Comparison of ENCODE assay signal across 14 cellular contexts in genomic region chr4:21656832-21657231, GRCh38.
DNase-seq lines count a peak whose midpoint lies in the region; ATAC-seq, FAIRE-seq and TF ChIP-seq lines count a peak whose summit lies in the region.
"Had no signal": no experiment of that assay in that cellular context is flagged by ENCODE, and none has a peak within 500 bp of the region (broad histone marks: within the 10 kb centered on the region; RNA-seq: fewer than 3 reads in every experiment).

No MANE protein-coding gene starts in this region.

- no peak overlapping the region for H3K4me3 Mint-ChIP-seq in activated naive CD8-positive, alpha-beta T cell treated with anti-CD3 and anti-CD28 coated beads for 36 hours
- H3K4me3 Mint-ChIP-seq in activated CD4-positive, alpha-beta T cell treated with anti-CD3 and anti-CD28 coated beads for 36 hours: no peak overlapping the region
- H3K4me3 Mint-ChIP-seq: activated naive CD8-positive, alpha-beta T cell treated with anti-CD3 and anti-CD28 coated beads, Interleukin-2, amount 10 ng/mL, durations not matched to agents 7 days and 5 days had no signal

- no peaks in the 10 kb centered on the region for H3K79me2 ChIP-seq in mammary epithelial cell (ENCODE audit: insufficient read depth, low read length)

- H3K4me2 ChIP-seq in mammary epithelial cell (ENCODE audit: insufficient read depth, low read depth, low read length): peak overlapping the region; percentile 44
- H3K4me2 ChIP-seq: PC-9 had no signal

- no TSS peak for BruUV-seq in mammary epithelial cell (replicated peaks; lab: Mats Ljungman, UMichigan)

- FAIRE-seq in HTR-8/SVneo (lab: Jason Lieb, UNC): peak; percentile 49
- FAIRE-seq: islet of Langerhans had no signal

- DNase-seq in ACHN (peak; percentile 44), HTR-8/SVneo (ENCODE audit: insufficient read length, low spot score) (peak; percentile 49), mammary epithelial cell (peak; percentile 59), iPS DF 19.7 (ENCODE audit: low read depth, low spot score) (peak; percentile 5), C1 segment of cervical spinal cord (lab: John Stamatoyannopoulos, UW) (no peak)
- no peak for DNase-seq in activated naive CD8-positive, alpha-beta T cell treated with anti-CD3 and anti-CD28 coated beads for 36 hours
- DNase-seq in activated CD4-positive, alpha-beta T cell treated with anti-CD3 and anti-CD28 coated beads for 36 hours: no peak
- DNase-seq: activated naive CD8-positive, alpha-beta T cell treated with anti-CD3 and anti-CD28 coated beads, Interleukin-2, amount 10 ng/mL, durations not matched to agents 7 days and 5 days; effector memory CD4-positive, alpha-beta T cell; KG1; NCI-H2029 treated with DMSO at 0.1 percent for 48 hours had no signal

- dilution Hi-C loops in mammary epithelial cell (cut with HindIII; ENCODE audit: low sequenced_read_pairs): no loop called here

- no peak overlapping the region for H3K27ac Mint-ChIP-seq in activated naive CD8-positive, alpha-beta T cell treated with anti-CD3 and anti-CD28 coated beads for 36 hours
- H3K27ac Mint-ChIP-seq in activated CD4-positive, alpha-beta T cell treated with anti-CD3 and anti-CD28 coated beads for 36 hours: no peak overlapping the region
- H3K27ac Mint-ChIP-seq: activated naive CD8-positive, alpha-beta T cell treated with anti-CD3 and anti-CD28 coated beads, Interleukin-2, amount 10 ng/mL, durations not matched to agents 7 days and 5 days had no signal

- no peak overlapping the region for H3K4me3 ChIP-seq in mammary epithelial cell (replicated peaks in 1 of 3; ENCODE audit: insufficient read depth in 1 of 3, low read depth in 2 of 3, low read length in 3 of 3)
- H3K4me3 ChIP-seq: PC-9 had no signal

- no peaks in the 10 kb centered on the region for H3K4me1 Mint-ChIP-seq in activated naive CD8-positive, alpha-beta T cell treated with anti-CD3 and anti-CD28 coated beads for 36 hours
- no peaks in the 10 kb centered on the region for H3K4me1 Mint-ChIP-seq in activated CD4-positive, alpha-beta T cell treated with anti-CD3 and anti-CD28 coated beads for 36 hours
- H3K4me1 Mint-ChIP-seq: activated naive CD8-positive, alpha-beta T cell treated with anti-CD3 and anti-CD28 coated beads, Interleukin-2, amount 10 ng/mL, durations not matched to agents 7 days and 5 days had no signal

- H3K9me3 Mint-ChIP-seq in activated naive CD8-positive, alpha-beta T cell treated with anti-CD3 and anti-CD28 coated beads for 36 hours: no peaks in the 10 kb centered on the region
- H3K9me3 Mint-ChIP-seq in activated CD4-positive, alpha-beta T cell treated with anti-CD3 and anti-CD28 coated beads for 36 hours (ENCODE audit: low read depth): peaks cover 1% of the 10 kb centered on the region
- H3K9me3 Mint-ChIP-seq: activated naive CD8-positive, alpha-beta T cell treated with anti-CD3 and anti-CD28 coated beads, Interleukin-2, amount 10 ng/mL, durations not matched to agents 7 days and 5 days had no signal

- H3K9me3 ChIP-seq in mammary epithelial cell (replicated peaks; ENCODE audit: insufficient read depth, low read length): no peaks in the 10 kb centered on the region

- no peaks in the 10 kb centered on the region for H3K36me3 ChIP-seq in mammary epithelial cell (ENCODE audit: insufficient read depth, low read length)

- no peak overlapping the region for H3K9ac ChIP-seq in mammary epithelial cell (ENCODE audit: insufficient read depth, low read length)

- H3K27me3 Mint-ChIP-seq in activated naive CD8-positive, alpha-beta T cell treated with anti-CD3 and anti-CD28 coated beads for 36 hours: no peaks in the 10 kb centered on the region
- H3K27me3 Mint-ChIP-seq in activated CD4-positive, alpha-beta T cell treated with anti-CD3 and anti-CD28 coated beads for 36 hours: no peaks in the 10 kb centered on the region
- H3K27me3 Mint-ChIP-seq: activated naive CD8-positive, alpha-beta T cell treated with anti-CD3 and anti-CD28 coated beads, Interleukin-2, amount 10 ng/mL, durations not matched to agents 7 days and 5 days had no signal

- no peaks in the 10 kb centered on the region for H4K20me1 ChIP-seq in mammary epithelial cell (ENCODE audit: insufficient read depth, low read length)

- H3K27ac ChIP-seq in mammary epithelial cell (ENCODE audit: insufficient read depth, low read depth, low read length): no peak overlapping the region
- H3K27ac ChIP-seq: PC-9 had no signal

- intact Hi-C loops in mammary epithelial cell (cut with micrococcal nuclease): no loop called here
- intact Hi-C loops in activated CD4-positive, alpha-beta T cell treated with anti-CD3 and anti-CD28 coated beads for 36 hours (cut with DNase I, micrococcal nuclease): no loop called here

- in situ Hi-C loops in ACHN (cut with HindIII; ENCODE audit: low pct_ligation_motif_present, low pct_unique_long_range_greater_than_20kb, low sequenced_read_pairs): no loop called here
- in situ Hi-C loops in mammary epithelial cell (cut with MboI; ENCODE audit: low sequenced_read_pairs in 2 of 2): no loop called here

- CTCF ChIA-PET in mammary epithelial cell (lab: Charles Lee; ENCODE audit: low non-redundant PET): no interaction called here
- CTCF ChIA-PET in activated CD4-positive, alpha-beta T cell treated with anti-CD3 and anti-CD28 coated beads for 36 hours (lab: Charles Lee): no interaction called here

- H3K36me3 Mint-ChIP-seq in activated naive CD8-positive, alpha-beta T cell treated with anti-CD3 and anti-CD28 coated beads for 36 hours: no peaks in the 10 kb centered on the region
- H3K36me3 Mint-ChIP-seq in activated CD4-positive, alpha-beta T cell treated with anti-CD3 and anti-CD28 coated beads for 36 hours (ENCODE audit: low read depth): no peaks in the 10 kb centered on the region
- H3K36me3 Mint-ChIP-seq: activated naive CD8-positive, alpha-beta T cell treated with anti-CD3 and anti-CD28 coated beads, Interleukin-2, amount 10 ng/mL, durations not matched to agents 7 days and 5 days had no signal

- H3K4me1 ChIP-seq in mammary epithelial cell (ENCODE audit: insufficient read depth, low read length): peaks cover 15% of the 10 kb centered on the region

- TF ChIP-seq CTCF in mammary epithelial cell (conservative IDR thresholded peaks at IDR 0.05 in 1 of 2, IDR thresholded peaks at IDR 0.05 in 1 of 2; ENCODE audit: extremely low read depth in 1 of 2, insufficient read depth in 1 of 2, low read depth in 1 of 2, low read length in 2 of 2): no peak

- no peaks in the 10 kb centered on the region for H3K27me3 ChIP-seq in mammary epithelial cell (ENCODE audit: insufficient read depth, low read length)

- peak overlapping the region; percentile 36 for H2AFZ ChIP-seq in mammary epithelial cell (ENCODE audit: low read depth, low read length)
- H2AFZ ChIP-seq: PC-9 had no signal

- POLR2A ChIA-PET in activated CD4-positive, alpha-beta T cell treated with anti-CD3 and anti-CD28 coated beads for 36 hours (lab: Charles Lee): no interaction called here

- ATAC-seq in HG03135 (IDR thresholded peaks at IDR 0.05; ENCODE audit: unreplicated experiment): no peak
- no peak for ATAC-seq in activated CD4-positive, alpha-beta T cell treated with anti-CD3 and anti-CD28 coated beads for 36 hours

- 8% methylated on average over 2 of the region's 2 CpGs for WGBS in mammary epithelial cell (ENCODE audit: low coverage, missing lambda C conversion rate)

Comparison
In these comparisons a context has a peak if more than half of its experiments do, and no peak if none do; other contexts are left out.
1. DNase-seq: peak in ACHN (single experiment), HTR-8/SVneo (single experiment), mammary epithelial cell (single experiment) and iPS DF 19.7 (single experiment); none in activated naive CD8-positive, alpha-beta T cell treated with anti-CD3 and anti-CD28 coated beads for 36 hours (single experiment), C1 segment of cervical spinal cord (0 of 14) and activated CD4-positive, alpha-beta T cell treated with anti-CD3 and anti-CD28 coated beads for 36 hours (single experiment).